Comparison of ENCODE assay signal across 9 cellular contexts in the genomic region with DNA sequence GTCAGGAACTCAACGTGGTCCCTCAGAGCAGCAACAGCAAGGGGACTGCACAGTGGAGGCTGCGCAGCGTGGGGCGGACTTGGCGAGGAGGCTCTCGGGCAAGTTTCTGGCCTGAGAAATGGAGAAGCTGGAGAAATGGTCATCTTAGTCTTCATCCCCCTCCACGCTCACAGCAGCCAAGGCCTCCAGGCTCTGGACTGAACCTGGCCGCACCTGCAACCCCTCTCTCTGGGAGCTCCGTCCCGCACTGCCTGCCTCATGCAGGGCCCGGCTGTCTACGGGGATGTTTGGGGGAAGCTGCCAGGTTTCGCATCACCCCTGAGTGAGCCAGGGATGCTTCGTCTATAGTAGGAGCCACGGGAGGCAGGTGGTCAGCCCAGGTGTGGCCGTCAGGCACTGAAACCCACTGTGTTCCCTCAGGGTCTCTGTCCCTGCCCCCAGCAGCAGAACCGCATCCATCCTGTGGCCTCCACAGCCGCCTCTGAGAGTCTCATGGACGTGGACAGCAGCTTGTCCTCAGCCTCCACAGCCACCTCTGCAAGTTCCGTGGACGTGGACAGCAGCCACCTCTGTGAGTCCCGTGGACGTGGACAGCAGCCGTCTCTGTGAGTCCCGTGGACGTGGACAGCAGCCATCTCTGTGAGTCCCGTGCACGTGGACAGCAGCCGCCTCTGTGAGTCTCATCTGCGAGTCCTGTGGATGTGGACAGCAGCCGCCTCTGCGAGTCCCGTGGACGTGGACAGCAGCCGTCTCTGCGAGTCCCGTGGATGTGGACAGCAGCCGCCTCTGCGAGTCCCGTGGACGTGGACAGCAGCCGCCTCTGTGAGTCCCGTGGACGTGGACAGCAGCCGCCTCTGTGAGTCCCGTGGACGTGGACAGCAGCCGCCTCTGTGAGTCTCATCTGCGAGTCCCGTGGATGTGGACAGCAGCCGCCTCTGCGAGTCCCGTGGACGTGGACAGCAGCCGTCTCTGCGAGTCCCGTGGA. TPM values are rescaled to one million over a fixed set of nuclear protein-coding genes. Genes with fewer than 3 reads are reported as not detected.
DNase-seq lines count a peak whose midpoint lies in the region; ATAC-seq, FAIRE-seq and TF ChIP-seq lines count a peak whose summit lies in the region.
"Not testable (repeated sequence)": the region's sequence is repeated elsewhere in the genome, so short reads cannot be mapped to it uniquely, and the experiment has no call there.
"Had no signal": no experiment of that assay in that cellular context is flagged by ENCODE, and none has a peak within 500 bp of the region (broad histone marks: within the 10 kb centered on the region; RNA-seq: fewer than 3 reads in every experiment).

No MANE protein-coding gene starts in this region.

- not testable (repeated sequence) for TF ChIP-seq POLR2A in HCT116 (IDR thresholded peaks at IDR 0.05; ENCODE audit: borderline replicate concordance, extremely low read depth, insufficient read depth, insufficient read length); H1 (IDR thresholded peaks at IDR 0.05; ENCODE audit: control extremely low read depth in 1 of 2, low read depth in 2 of 2, low read length in 2 of 2); right lobe of liver (IDR thresholded peaks at IDR 0.05)

- not testable (repeated sequence) for H3K14ac ChIP-seq in H1 (ENCODE audit: insufficient read length)

- RAD21 ChIA-PET in HCT116 (lab: Charles Lee; ENCODE audit: low non-redundant PET in 1 of 2, low total read pairs in 2 of 2, uncharacterized antibody in 2 of 2, unreplicated experiment in 2 of 2) = not testable (repeated sequence)

- H3K56ac ChIP-seq in H1 (replicated peaks; ENCODE audit: insufficient read length, low read depth, low read length) = not testable (repeated sequence)

- H3K23me2 ChIP-seq in H1 (ENCODE audit: low read depth, low read length) = not testable (repeated sequence)

- H3K4me1 ChIP-seq in HCT116 (ENCODE audit: control insufficient read depth in 1 of 2, insufficient read depth in 2 of 2, low read length in 2 of 2) = peaks cover 7 to 14% of the 10 kb centered on the region in 2 experiments; a peak in 3 of 4 replicates
- peaks cover 0 to 13% (median 7%) of the 10 kb centered on the region in 4 experiments; a peak in 4 of 7 replicates for H3K4me1 ChIP-seq in H1 (replicated peaks in 1 of 4; ENCODE audit: control insufficient read depth in 3 of 4, insufficient read depth in 4 of 4, low read length in 3 of 4)
- H3K4me1 ChIP-seq in right lobe of liver; aorta (ENCODE audit: control insufficient read depth in 1 of 2, insufficient read depth in 2 of 2, low read length in 2 of 2): not testable (repeated sequence)

- peak overlapping the region; percentile 27; the same call in 1 of the 2 replicates for H3K27ac ChIP-seq in HCT116 (ENCODE audit: low read depth, low read length)
- peak overlapping the region; percentile 82 for H3K27ac ChIP-seq in angular gyrus (ENCODE audit: low read depth, low read length)
- H3K27ac ChIP-seq in H1 (ENCODE audit: low read depth, low read length); right lobe of liver; aorta (ENCODE audit: low read depth in 1 of 2, low read length in 2 of 2): not testable (repeated sequence)

- WGBS in H1 (ENCODE audit: extremely low coverage in 1 of 2, insufficient coverage in 1 of 2, insufficient read length in 1 of 2, insufficient replicate concordance in 2 of 2, low coverage in 1 of 2, low lambda C conversion rate in 2 of 2, missing lambda C conversion rate in 1 of 2), 2 experiments = 88% methylated on average over 30 of the region's 57 CpGs; no CpG with 5 or more reads in 1 of the 2 experiments
- 32% methylated on average over 5 of the region's 57 CpGs for WGBS in right lobe of liver (ENCODE audit: insufficient coverage, low coverage, low lambda C conversion rate, missing lambda C conversion rate)
- WGBS in aorta, 2 donors = 88 to 90% methylated on average over 30 to 57 of the region's 57 CpGs

- H3K4me2 ChIP-seq in HCT116 (ENCODE audit: low read length); H1 (ENCODE audit: insufficient read depth in 1 of 2, low read depth in 2 of 2, low read length in 2 of 2): not testable (repeated sequence)

- H3K9me2 ChIP-seq in HCT116 (ENCODE audit: insufficient read depth) = not testable (repeated sequence)

- not testable (repeated sequence) for DNase-seq in HCT116 (ENCODE audit: low read depth, low spot score); H1 (ENCODE audit: low read depth in 1 of 2, low spot score in 2 of 2)
- DNase-seq in left cardiac atrium (peak; percentile 16), right lobe of liver (peak in 2 of 3 donors; percentile 10 to 44), posterior vena cava (ENCODE audit: low spot score) (peak; percentile 59), aorta (peak; percentile 35 to 51)

- H3K9me3 ChIP-seq in HCT116 (ENCODE audit: control insufficient read depth in 1 of 2, insufficient read depth in 1 of 2, low read depth in 1 of 2, low read length in 2 of 2); right lobe of liver; aorta (ENCODE audit: control insufficient read depth, low read length): not testable (repeated sequence)
- peaks cover 0 to 14% of the 10 kb centered on the region in 2 experiments; a peak in 2 of 4 replicates for H3K9me3 ChIP-seq in H1 (ENCODE audit: insufficient read depth in 2 of 2, low read depth in 1 of 2, low read length in 1 of 2)

- not testable (repeated sequence) for H2BK120ac ChIP-seq in H1 (replicated peaks; ENCODE audit: low read depth, low read length)

- not testable (repeated sequence) for H3K23ac ChIP-seq in H1 (ENCODE audit: insufficient read length)

- not testable (repeated sequence) for H2BK12ac ChIP-seq in H1 (ENCODE audit: low read depth, low read length)

- H3K36me3 ChIP-seq in HCT116 (ENCODE audit: control insufficient read depth in 1 of 2, insufficient read depth in 2 of 2, low read length in 2 of 2); H1 (ENCODE audit: control insufficient read depth in 2 of 4, insufficient read depth in 4 of 4, low read length in 3 of 4); right lobe of liver; aorta (ENCODE audit: control insufficient read depth in 1 of 2, insufficient read depth in 2 of 2, low read length in 1 of 2): not testable (repeated sequence)

- not testable (repeated sequence) for TF ChIP-seq CTCF in HCT116 (IDR thresholded peaks at IDR 0.05 in 2 of 3, conservative IDR thresholded peaks at IDR 0.05 in 1 of 3; ENCODE audit: borderline replicate concordance in 1 of 3, insufficient read depth in 1 of 3, low read depth in 2 of 3, low read length in 2 of 3); H1 (IDR thresholded peaks at IDR 0.05; ENCODE audit: control extremely low read depth in 1 of 3, insufficient read depth in 1 of 3, low read depth in 1 of 3, low read length in 3 of 3); right lobe of liver (IDR thresholded peaks at IDR 0.05)

- H3K9ac ChIP-seq in HCT116 (ENCODE audit: low read length); H1 (replicated peaks in 1 of 4; ENCODE audit: extremely low read depth in 1 of 4, low read depth in 3 of 4, low read length in 3 of 4): not testable (repeated sequence)

- not testable (repeated sequence) for H3K18ac ChIP-seq in H1 (ENCODE audit: extremely low read depth, low read length)

- not testable (repeated sequence) for H3K79me2 ChIP-seq in HCT116 (ENCODE audit: insufficient read depth, low read length); H1 (ENCODE audit: control insufficient read depth in 1 of 2, insufficient read depth in 2 of 2, low read length in 2 of 2)

- H2BK5ac ChIP-seq in H1 (ENCODE audit: low read depth, low read length) = not testable (repeated sequence)

- FAIRE-seq in H1 (lab: Jason Lieb, UNC) = not testable (repeated sequence)

- H4K8ac ChIP-seq in H1 (ENCODE audit: extremely low read depth, insufficient read depth, low read length) = not testable (repeated sequence)

- TF ChIP-seq RAD21 in HCT116 (IDR thresholded peaks at IDR 0.05; ENCODE audit: low read depth); H1 (IDR thresholded peaks at IDR 0.05 in 1 of 2, conservative IDR thresholded peaks at IDR 0.05 in 1 of 2; ENCODE audit: low read depth in 2 of 2, low read length in 2 of 2): not testable (repeated sequence)

- H2BK15ac ChIP-seq in H1 (ENCODE audit: low read length) = not testable (repeated sequence)

- not testable (repeated sequence) for H4K91ac ChIP-seq in H1 (replicated peaks; ENCODE audit: insufficient read length, low read length)

- intact Hi-C loops in HCT116 (cut with micrococcal nuclease) = loop anchor here (5.0 kb wide), 1 partner anchor 71 kb away; no protein-coding TSS in a partner anchor
- intact Hi-C loops in left cardiac atrium (cut with DNase I); right lobe of liver (cut with DNase I); posterior vena cava (cut with DNase I); aorta (cut with DNase I): not testable (repeated sequence)

- not testable (repeated sequence) for H2BK20ac ChIP-seq in H1 (ENCODE audit: low read length)

- H4K5ac ChIP-seq in H1 (ENCODE audit: insufficient read length, low read depth, low read length) = not testable (repeated sequence)

- H4K20me1 ChIP-seq in HCT116 (ENCODE audit: insufficient read depth); H1 (replicated peaks in 1 of 2; ENCODE audit: control insufficient read depth in 1 of 2, insufficient read depth in 2 of 2, low read length in 2 of 2): not testable (repeated sequence)

- not testable (repeated sequence) for BruUV-seq in HCT116 (replicated peaks; lab: Mats Ljungman, UMichigan)

- H3K27me3 ChIP-seq in HCT116 (ENCODE audit: insufficient read depth, low read length); right lobe of liver; aorta (ENCODE audit: control insufficient read depth in 1 of 2, insufficient read depth in 2 of 2, low read length in 1 of 2): not testable (repeated sequence)
- H3K27me3 ChIP-seq in H1 (replicated peaks in 1 of 4; ENCODE audit: control insufficient read depth in 3 of 4, extremely low read depth in 1 of 4, insufficient read depth in 3 of 4, low read length in 3 of 4) = peaks cover 0 to 29% (median 13%) of the 10 kb centered on the region in 4 experiments; a peak in 4 of 7 replicates

- not testable (repeated sequence) for H3K4ac ChIP-seq in H1 (replicated peaks; ENCODE audit: insufficient read length, low read depth, low read length)

- H3K4me3 ChIP-seq in HCT116 (replicated peaks in 1 of 2; ENCODE audit: low read depth in 1 of 2, low read length in 2 of 2); H1 (ENCODE audit: extremely low read depth in 1 of 4, insufficient read depth in 2 of 4, low read depth in 3 of 4, low read length in 4 of 4); right lobe of liver; aorta (ENCODE audit: low read length in 2 of 2): not testable (repeated sequence)

- not testable (repeated sequence) for ATAC-seq in HCT116; left cardiac atrium; right lobe of liver; aorta (ENCODE audit: low FRiP score)

- H2AK5ac ChIP-seq in H1 (ENCODE audit: low read depth, low read length) = not testable (repeated sequence)

- POLR2A ChIA-PET in HCT116 (lab: Charles Lee); H1 (lab: Charles Lee; ENCODE audit: partially characterized antibody): not testable (repeated sequence)

- CTCF ChIA-PET in HCT116 (lab: Charles Lee) = not testable (repeated sequence)
- CTCF ChIA-PET in H1 (lab: Charles Lee; ENCODE audit: partially characterized antibody) = interaction anchor here (1.3 kb wide), 1 partner anchor 83 kb away, joined by 3 read pairs; no protein-coding TSS in a partner anchor

- H3K79me1 ChIP-seq in H1 (ENCODE audit: low read depth, low read length) = not testable (repeated sequence)

- not testable (repeated sequence) for H2AFZ ChIP-seq in HCT116 (ENCODE audit: low read depth, low read length, poor library complexity, severe bottlenecking); H1 (ENCODE audit: low read length)

- not testable (repeated sequence) for TF ChIP-seq EP300 in H1 (IDR thresholded peaks at IDR 0.05; ENCODE audit: borderline replicate concordance in 1 of 2, low read depth in 2 of 2, low read length in 2 of 2)

RNA-seq across cellular contexts. Expression of gene GALNT9, which starts 29.1 kb away (rescaled TPM):
- total RNA-seq in HCT116 (2021; ENCODE audit: unreplicated experiment) (2.6 TPM), left cardiac atrium (1 to 10 TPM; 2.6 to 2.7 TPM), right lobe of liver (not detected), posterior vena cava (not detected), aorta (under 1 TPM; 0.62 to 0.84 TPM)
- polyA plus RNA-seq in HCT116 (2012) = 1.6 and 2.6 TPM in 2 replicates
- total RNA-seq in H1 (2021; fragmentation: NEBNext Ultra II Directional; extraction: Animal tissue kit (Norgen Biotek cat#: 25700)) = 2.0 and 3.3 TPM in 2 replicates
- polyA plus RNA-seq in H1 (2011; rRNA removed) (3.6 and 5.3 TPM in 2 replicates), aorta (not detected)
- polyA plus RNA-seq in H1 (2011; cell fraction: cytosol; rRNA removed) = 6.1 TPM
- 9.4 TPM for polyA plus RNA-seq in H1 (2011; cell fraction: nucleus; rRNA removed)
- polyA plus RNA-seq in H1 (2012, experiment 1 of 2) = 2.3 to 3.6 TPM (median 3.1 TPM) in 4 replicates
- polyA plus RNA-seq in H1 (2012, experiment 2 of 2) = 2.3 TPM
- polyA plus RNA-seq in H1 (2013, experiment 1 of 2) = 0.73 TPM
- 0.92 TPM for polyA plus RNA-seq in H1 (2013, experiment 2 of 2)
- polyA minus RNA-seq in H1 (2011; rRNA and poly(A)+ RNA removed) = 2.3 and 4.0 TPM in 2 replicates
- 4.0 TPM for polyA minus RNA-seq in H1 (2011; cell fraction: cytosol; rRNA and poly(A)+ RNA removed)
- polyA minus RNA-seq in H1 (2011; cell fraction: nucleus; rRNA and poly(A)+ RNA removed) = 4.2 TPM
- total RNA-seq: CD4-positive, alpha-beta T cell; HT-29 had no signal
